7 cellular contexts compared by ENCODE assay signal in genomic region chrX:17535229-17535628, GRCh38.
A peak's percentile ranks its signal among the peaks of the same experiment; 100 is the strongest.
DNase-seq lines count a peak whose midpoint lies in the region; ATAC-seq and TF ChIP-seq lines count a peak whose summit lies in the region.

No MANE protein-coding gene starts in this region.

- intact Hi-C loops in tibial artery (cut with DNase I; ENCODE audit: low total_unique reads): no loop called here

- H3K36me3 ChIP-seq in tibial artery: no peaks in the 10 kb centered on the region

- H3K27ac ChIP-seq in tibial artery: no peak overlapping the region

- peak; percentile 28 to 31 for TF ChIP-seq CTCF in tibial artery (IDR thresholded peaks at IDR 0.05)

- H3K9me3 ChIP-seq in tibial artery: peaks cover 0 to 5% (median 0%) of the 10 kb centered on the region in 3 donors

- H3K4me1 ChIP-seq in tibial artery: peaks cover 0 to 3% (median 0%) of the 10 kb centered on the region in 4 donors

- no peak overlapping the region for H3K4me3 ChIP-seq in tibial artery

- peak; percentile 22 for DNase-seq in activated CD8-positive, alpha-beta memory T cell treated with anti-CD3 and anti-CD28 coated beads, Interleukin-2, amount 50 U/mL, for 4 hours
- DNase-seq in islet precursor cell (peak; percentile 65), tibial artery (no peak), SHP77 (lab: John Stamatoyannopoulos, UW) (no peak), NCI-H2107 treated with DMSO at 0.1 percent for 48 hours (lab: John Stamatoyannopoulos, UW; ENCODE audit: unreplicated experiment) (no peak)

- no peaks in the 10 kb centered on the region for H3K27me3 ChIP-seq in tibial artery

- peak; percentile 55 for ATAC-seq in GM18498 (IDR thresholded peaks at IDR 0.05; ENCODE audit: unreplicated experiment)
- ATAC-seq in HG03442 (IDR thresholded peaks at IDR 0.05; ENCODE audit: unreplicated experiment): peak; percentile 68

Comparison
In these comparisons a context has a peak if more than half of its experiments do, and no peak if none do; other contexts are left out.
1. DNase-seq: peak in activated CD8-positive, alpha-beta memory T cell treated with anti-CD3 and anti-CD28 coated beads, Interleukin-2, amount 50 U/mL, for 4 hours (single experiment) and islet precursor cell (single experiment); none in tibial artery (0 of 2), SHP77 (0 of 2) and NCI-H2107 treated with DMSO at 0.1 percent for 48 hours (single experiment).